ENCODE assay signal across 8 cellular contexts in genomic region chr17:80575057-80575875, GRCh38. TPM values are rescaled to one million over a fixed set of nuclear protein-coding genes. Genes with fewer than 3 reads are reported as not detected.
DNase-seq lines count a peak whose midpoint lies in the region; ATAC-seq and TF ChIP-seq lines count a peak whose summit lies in the region.

No MANE protein-coding gene starts in this region.

- peaks cover 8% of the 10 kb centered on the region for H3K36me3 Mint-ChIP-seq in activated CD4-positive, alpha-beta T cell treated with anti-CD3 and anti-CD28 coated beads for 36 hours (ENCODE audit: low read depth)
- peaks cover 2% of the 10 kb centered on the region for H3K36me3 Mint-ChIP-seq in central memory CD8-positive, alpha-beta T cell (ENCODE audit: insufficient read depth)

- ATAC-seq in HG03159 (IDR thresholded peaks at IDR 0.05; ENCODE audit: unreplicated experiment) (peak; percentile 66), GM21619 (IDR thresholded peaks at IDR 0.05; ENCODE audit: unreplicated experiment) (no peak)
- peak; percentile 100 for ATAC-seq in activated CD4-positive, alpha-beta T cell treated with anti-CD3 and anti-CD28 coated beads for 36 hours
- ATAC-seq in central memory CD8-positive, alpha-beta T cell (replicated peaks; ENCODE audit: extremely low read depth, poor library complexity, severe bottlenecking), result peak; percentile 97

- DNase-seq in NCI-H510A (lab: John Stamatoyannopoulos, UW), result peak; percentile 55
- DNase-seq in activated CD4-positive, alpha-beta T cell treated with anti-CD3 and anti-CD28 coated beads for 36 hours, result peak; percentile 97
- peak; percentile 80 to 86 for DNase-seq in central memory CD8-positive, alpha-beta T cell (ENCODE audit: low spot score in 2 of 2)
- peak; percentile 95 for DNase-seq in left kidney (ENCODE audit: low read depth, low spot score)
- peak; percentile 95 for DNase-seq in stimulated activated CD4-positive, alpha-beta T cell treated with anti-CD3 and anti-CD28 coated beads, Interleukin-4, amount 100 ng/mL, for 24 hours

- no peak overlapping the region for H3K27ac Mint-ChIP-seq in activated CD4-positive, alpha-beta T cell treated with anti-CD3 and anti-CD28 coated beads for 36 hours
- no peak overlapping the region for H3K27ac Mint-ChIP-seq in central memory CD8-positive, alpha-beta T cell (ENCODE audit: low read depth)

- TF ChIP-seq CTCF in GM12801 (IDR thresholded peaks at IDR 0.05; ENCODE audit: extremely low read depth, insufficient read length), result peak; percentile 100

- POLR2A ChIA-PET in activated CD4-positive, alpha-beta T cell treated with anti-CD3 and anti-CD28 coated beads for 36 hours (lab: Charles Lee), result no interaction called here

- peaks cover 9% of the 10 kb centered on the region for H3K4me1 Mint-ChIP-seq in activated CD4-positive, alpha-beta T cell treated with anti-CD3 and anti-CD28 coated beads for 36 hours
- H3K4me1 Mint-ChIP-seq in central memory CD8-positive, alpha-beta T cell, result peaks cover 6% of the 10 kb centered on the region

- CTCF ChIA-PET in activated CD4-positive, alpha-beta T cell treated with anti-CD3 and anti-CD28 coated beads for 36 hours (lab: Charles Lee), result interaction anchor here (0.5 to 2.6 kb wide), 30 partner anchors 9 to 363 kb away, joined by 3 to 14 read pairs (median 4); partner anchors contain the start of gene RPTOR

- intact Hi-C loops in activated CD4-positive, alpha-beta T cell treated with anti-CD3 and anti-CD28 coated beads for 36 hours (cut with DNase I, micrococcal nuclease), result loop anchor here (1.0 to 10.0 kb wide), 7 partner anchors 30 to 410 kb away; no protein-coding TSS in a partner anchor

- no peaks in the 10 kb centered on the region for H3K27me3 Mint-ChIP-seq in activated CD4-positive, alpha-beta T cell treated with anti-CD3 and anti-CD28 coated beads for 36 hours
- no peaks in the 10 kb centered on the region for H3K27me3 Mint-ChIP-seq in central memory CD8-positive, alpha-beta T cell

- H3K4me3 Mint-ChIP-seq in activated CD4-positive, alpha-beta T cell treated with anti-CD3 and anti-CD28 coated beads for 36 hours, result no peak overlapping the region
- no peak overlapping the region for H3K4me3 Mint-ChIP-seq in central memory CD8-positive, alpha-beta T cell

- H3K9me3 Mint-ChIP-seq in activated CD4-positive, alpha-beta T cell treated with anti-CD3 and anti-CD28 coated beads for 36 hours (ENCODE audit: low read depth), result peaks cover 6% of the 10 kb centered on the region
- no peaks in the 10 kb centered on the region for H3K9me3 Mint-ChIP-seq in central memory CD8-positive, alpha-beta T cell

RNA-seq across cellular contexts. Expression of gene RPTOR, which starts 30.6 kb away (rescaled TPM):
- 10 to 100 TPM; 48.6 to 58.1 TPM for total RNA-seq in activated CD4-positive, alpha-beta T cell treated with anti-CD3 and anti-CD28 coated beads for 36 hours
